ENCODE assay signal across 24 cellular contexts in the genomic region with DNA sequence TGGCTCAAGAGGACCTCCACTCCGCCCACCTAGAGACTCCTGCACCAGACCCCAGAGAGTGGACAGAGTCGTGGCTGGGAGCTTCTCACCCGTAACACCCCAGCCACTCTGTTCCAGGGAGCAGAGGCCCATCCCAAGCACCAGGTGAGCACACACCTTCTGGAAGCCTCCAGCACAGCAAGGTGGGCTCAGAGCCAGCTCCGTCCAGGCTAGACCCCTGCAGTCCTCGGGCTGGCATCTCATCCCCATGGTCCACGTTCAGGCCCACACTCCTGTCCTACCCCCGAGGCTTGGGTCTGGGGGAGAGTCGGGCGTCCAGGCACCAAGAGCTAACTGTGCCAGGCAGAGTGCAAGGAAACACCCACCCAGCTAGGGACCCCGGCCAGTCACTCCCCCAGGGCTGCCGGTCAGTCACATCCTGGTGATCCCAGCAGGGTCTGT. TPM values are rescaled to one million over a fixed set of nuclear protein-coding genes. Genes with fewer than 3 reads are reported as not detected.
DNase-seq lines count a peak whose midpoint lies in the region; ATAC-seq lines count a peak whose summit lies in the region.
"Had no signal": no experiment of that assay in that cellular context is flagged by ENCODE, and none has a peak within 500 bp of the region (broad histone marks: within the 10 kb centered on the region; RNA-seq: fewer than 3 reads in every experiment).

No MANE protein-coding gene starts in this region.

- H2BK12ac ChIP-seq in trophoblast cell (ENCODE audit: low read length) = no peak overlapping the region

- H3K9me3 Mint-ChIP-seq in activated naive CD8-positive, alpha-beta T cell treated with anti-CD3 and anti-CD28 coated beads, Interleukin-2, amount 10 ng/mL, durations not matched to agents 7 days and 5 days = no peaks in the 10 kb centered on the region
- no peaks in the 10 kb centered on the region for H3K9me3 Mint-ChIP-seq in activated naive CD8-positive, alpha-beta T cell treated with anti-CD3 and anti-CD28 coated beads, Interleukin-2, amount 50 U/mL, for 24 hours
- H3K9me3 Mint-ChIP-seq: activated naive CD8-positive, alpha-beta T cell treated with anti-CD3 and anti-CD28 coated beads for 36 hours; CD4-positive, alpha-beta T cell; GM23338; stimulated activated naive B cell treated with anti-CD40 and anti-IgM and Interleukin-4, amounts not matched to agents 10 μg/mL and 1 μg/mL and 100 μg/mL, for 72 hours; T-helper 2 cell treated with Interferon-gamma antibody and Interleukin-4, amounts not matched to agents 5 μg/mL and 100 μg/mL, for 36 hours had no signal

- peaks cover 4% of the 10 kb centered on the region for H3K9me3 ChIP-seq in trophoblast cell (ENCODE audit: insufficient read depth, low read depth, low read length)

- no peak overlapping the region for H3K14ac ChIP-seq in trophoblast cell (ENCODE audit: low read length)

- H3K23ac ChIP-seq in trophoblast cell (ENCODE audit: low read length) = no peak overlapping the region

- peak overlapping the region; percentile 51 for H3K27ac ChIP-seq in substantia nigra (ENCODE audit: low read depth, low read length, poor library complexity, severe bottlenecking)
- no peak overlapping the region for H3K27ac ChIP-seq in trophoblast cell (ENCODE audit: low read depth, low read length)
- H3K27ac ChIP-seq: 22Rv1 had no signal

- no peak overlapping the region for H3K18ac ChIP-seq in trophoblast cell (ENCODE audit: low read length)

- H3K9ac ChIP-seq in trophoblast cell (ENCODE audit: low read length) = no peak overlapping the region

- POLR2A ChIA-PET in activated naive CD8-positive, alpha-beta T cell treated with anti-CD3 and anti-CD28 coated beads, Interleukin-2, amount 10 ng/mL, durations not matched to agents 7 days and 5 days (lab: Charles Lee) = no interaction called here

- H3K36me3 ChIP-seq in trophoblast cell (ENCODE audit: control insufficient read depth in 1 of 2, insufficient read depth in 2 of 2, low read length in 2 of 2) = peaks cover 14 to 15% of the 10 kb centered on the region in 2 experiments

- no peak overlapping the region for H3K4me3 ChIP-seq in trophoblast cell (ENCODE audit: low read depth, low read length)
- H3K4me3 ChIP-seq: GM12878, GM23338 had no signal

- no peaks in the 10 kb centered on the region for H3K27me3 Mint-ChIP-seq in activated naive CD8-positive, alpha-beta T cell treated with anti-CD3 and anti-CD28 coated beads, Interleukin-2, amount 10 ng/mL, durations not matched to agents 7 days and 5 days
- no peaks in the 10 kb centered on the region for H3K27me3 Mint-ChIP-seq in activated naive CD8-positive, alpha-beta T cell treated with anti-CD3 and anti-CD28 coated beads, Interleukin-2, amount 50 U/mL, for 24 hours
- H3K27me3 Mint-ChIP-seq: activated CD4-positive, alpha-beta T cell treated with anti-CD3 and anti-CD28 coated beads for 36 hours; activated naive CD8-positive, alpha-beta T cell treated with anti-CD3 and anti-CD28 coated beads for 36 hours; stimulated activated naive B cell treated with anti-CD40 and anti-IgM and Interleukin-4, amounts not matched to agents 10 μg/mL and 1 μg/mL and 100 μg/mL, for 72 hours had no signal

- peak; percentile 21 for DNase-seq in activated naive CD8-positive, alpha-beta T cell treated with anti-CD3 and anti-CD28 coated beads, Interleukin-2, amount 10 ng/mL, durations not matched to agents 7 days and 5 days
- no peak for DNase-seq in activated naive CD8-positive, alpha-beta T cell treated with anti-CD3 and anti-CD28 coated beads, Interleukin-2, amount 50 U/mL, for 24 hours
- DNase-seq in left cardiac atrium = peak; percentile 20
- peak; percentile 88 for DNase-seq in mesenteric fat pad (ENCODE audit: low spot score)
- DNase-seq in substantia nigra (lab: John Stamatoyannopoulos, UW) = no peak
- no peak for DNase-seq in epidermal melanocyte (ENCODE audit: insufficient read length, low spot score)
- no peak for DNase-seq in trophoblast cell
- DNase-seq: activated CD4-positive, alpha-beta T cell treated with anti-CD3 and anti-CD28 coated beads for 36 hours; activated effector memory CD4-positive, alpha-beta T cell treated with Interleukin-2 at 50 U/mL for 16 hours; activated naive CD8-positive, alpha-beta T cell treated with anti-CD3 and anti-CD28 coated beads for 36 hours; activated T-cell treated with anti-CD3 and anti-CD28 coated beads for 4 hours; CD4-positive, alpha-beta T cell; EL; NCI-H510A; retina; stimulated activated CD4-positive, alpha-beta T cell treated with anti-CD3 and anti-CD28 coated beads, Interleukin-12 subunit alpha, Interleukin-12 subunit beta, amount 100 ng/mL, for 4 hours; stimulated activated CD4-positive, alpha-beta T cell treated with anti-CD3 and anti-CD28 coated beads, Interleukin-4, amount 100 ng/mL, for 4 hours; stimulated activated naive B cell treated with anti-CD40 and anti-IgM and Interleukin-4, amounts not matched to agents 10 μg/mL and 1 μg/mL and 100 μg/mL, for 72 hours had no signal

- H3K4me2 ChIP-seq in trophoblast cell (ENCODE audit: low read length) = no peak overlapping the region
- H3K4me2 ChIP-seq: GM23338 had no signal

- no peak overlapping the region for H4K8ac ChIP-seq in trophoblast cell (ENCODE audit: low read depth, low read length)

- H3K4me1 Mint-ChIP-seq in activated naive CD8-positive, alpha-beta T cell treated with anti-CD3 and anti-CD28 coated beads, Interleukin-2, amount 10 ng/mL, durations not matched to agents 7 days and 5 days = no peaks in the 10 kb centered on the region
- H3K4me1 Mint-ChIP-seq in activated naive CD8-positive, alpha-beta T cell treated with anti-CD3 and anti-CD28 coated beads, Interleukin-2, amount 50 U/mL, for 24 hours = no peaks in the 10 kb centered on the region
- H3K4me1 Mint-ChIP-seq: activated CD4-positive, alpha-beta T cell treated with anti-CD3 and anti-CD28 coated beads for 36 hours; activated naive CD8-positive, alpha-beta T cell treated with anti-CD3 and anti-CD28 coated beads for 36 hours; stimulated activated naive B cell treated with anti-CD40 and anti-IgM and Interleukin-4, amounts not matched to agents 10 μg/mL and 1 μg/mL and 100 μg/mL, for 72 hours had no signal

- H3K36me3 Mint-ChIP-seq in activated naive CD8-positive, alpha-beta T cell treated with anti-CD3 and anti-CD28 coated beads, Interleukin-2, amount 10 ng/mL, durations not matched to agents 7 days and 5 days = no peaks in the 10 kb centered on the region
- peaks cover 6% of the 10 kb centered on the region for H3K36me3 Mint-ChIP-seq in activated naive CD8-positive, alpha-beta T cell treated with anti-CD3 and anti-CD28 coated beads, Interleukin-2, amount 50 U/mL, for 24 hours (ENCODE audit: low read depth)
- H3K36me3 Mint-ChIP-seq: activated naive CD8-positive, alpha-beta T cell treated with anti-CD3 and anti-CD28 coated beads for 36 hours had no signal

- no peak overlapping the region for H3K27ac Mint-ChIP-seq in activated naive CD8-positive, alpha-beta T cell treated with anti-CD3 and anti-CD28 coated beads, Interleukin-2, amount 10 ng/mL, durations not matched to agents 7 days and 5 days
- H3K27ac Mint-ChIP-seq in activated naive CD8-positive, alpha-beta T cell treated with anti-CD3 and anti-CD28 coated beads, Interleukin-2, amount 50 U/mL, for 24 hours = no peak overlapping the region
- H3K27ac Mint-ChIP-seq: activated CD4-positive, alpha-beta T cell treated with anti-CD3 and anti-CD28 coated beads for 36 hours; activated naive CD8-positive, alpha-beta T cell treated with anti-CD3 and anti-CD28 coated beads for 36 hours; CD4-positive, alpha-beta T cell; stimulated activated naive B cell treated with anti-CD40 and anti-IgM and Interleukin-4, amounts not matched to agents 10 μg/mL and 1 μg/mL and 100 μg/mL, for 72 hours; T-helper 2 cell treated with Interferon-gamma antibody and Interleukin-4, amounts not matched to agents 5 μg/mL and 100 μg/mL, for 36 hours had no signal

- H2BK5ac ChIP-seq in trophoblast cell (ENCODE audit: low read depth, low read length, poor library complexity) = no peak overlapping the region

- no peak overlapping the region for H3K4me3 Mint-ChIP-seq in activated naive CD8-positive, alpha-beta T cell treated with anti-CD3 and anti-CD28 coated beads, Interleukin-2, amount 10 ng/mL, durations not matched to agents 7 days and 5 days
- no peak overlapping the region for H3K4me3 Mint-ChIP-seq in activated naive CD8-positive, alpha-beta T cell treated with anti-CD3 and anti-CD28 coated beads, Interleukin-2, amount 50 U/mL, for 24 hours
- H3K4me3 Mint-ChIP-seq: activated CD4-positive, alpha-beta T cell treated with anti-CD3 and anti-CD28 coated beads for 36 hours; activated naive CD8-positive, alpha-beta T cell treated with anti-CD3 and anti-CD28 coated beads for 36 hours; CD4-positive, alpha-beta T cell; GM23338; stimulated activated naive B cell treated with anti-CD40 and anti-IgM and Interleukin-4, amounts not matched to agents 10 μg/mL and 1 μg/mL and 100 μg/mL, for 72 hours; T-helper 2 cell treated with Interferon-gamma antibody and Interleukin-4, amounts not matched to agents 5 μg/mL and 100 μg/mL, for 36 hours had no signal

- H4K91ac ChIP-seq in trophoblast cell (ENCODE audit: low read depth, low read length) = no peak overlapping the region

- H3K4ac ChIP-seq in trophoblast cell (ENCODE audit: low read depth, low read length) = no peak overlapping the region

- peaks cover 7% of the 10 kb centered on the region for H3K79me1 ChIP-seq in trophoblast cell (ENCODE audit: low read length)

- no peak overlapping the region for H2AFZ ChIP-seq in trophoblast cell (ENCODE audit: insufficient read depth, low read length, poor library complexity)
- H2AFZ ChIP-seq: GM23338 had no signal

- H3K4me1 ChIP-seq in trophoblast cell (ENCODE audit: control insufficient read depth in 1 of 2, insufficient read depth in 2 of 2, low read length in 2 of 2) = peaks cover 15 to 19% of the 10 kb centered on the region in 2 experiments

- intact Hi-C loops in left cardiac atrium (cut with DNase I) = no loop called here

- no CpG with 5 or more reads among the region's 11 CpGs for WGBS in trophoblast cell (ENCODE audit: extremely low coverage, insufficient coverage, insufficient read length)

- no peaks in the 10 kb centered on the region for H3K27me3 ChIP-seq in trophoblast cell (ENCODE audit: insufficient read depth, low read length)

- no peak for ATAC-seq in activated naive CD8-positive, alpha-beta T cell treated with anti-CD3 and anti-CD28 coated beads, Interleukin-2, amount 10 ng/mL, durations not matched to agents 7 days and 5 days (ENCODE audit: low read depth)
- no peak for ATAC-seq in activated naive CD8-positive, alpha-beta T cell treated with anti-CD3 and anti-CD28 coated beads, Interleukin-2, amount 50 U/mL, for 24 hours
- ATAC-seq in left cardiac atrium = no peak
- no peak for ATAC-seq in GM19324 (IDR thresholded peaks at IDR 0.05; ENCODE audit: low FRiP score, unreplicated experiment)
- ATAC-seq: activated CD4-positive, alpha-beta T cell treated with anti-CD3 and anti-CD28 coated beads for 36 hours; GM12878; GM23338; stimulated activated naive B cell treated with anti-CD40 and anti-IgM and Interleukin-4, amounts not matched to agents 10 μg/mL and 1 μg/mL and 100 μg/mL, for 72 hours had no signal

- no peak overlapping the region for H2BK120ac ChIP-seq in trophoblast cell (ENCODE audit: insufficient read depth, low read length, poor library complexity)

- H3K79me2 ChIP-seq in trophoblast cell (ENCODE audit: control insufficient read depth, insufficient read depth, low read length, poor library complexity) = no peaks in the 10 kb centered on the region

- H4K12ac ChIP-seq in trophoblast cell (ENCODE audit: low read depth, low read length) = no peak overlapping the region

- H2AK5ac ChIP-seq in trophoblast cell (ENCODE audit: low read length) = no peak overlapping the region

RNA-seq across cellular contexts. Expression of a gene that starts 13.2 kb away (rescaled TPM):
- total RNA-seq in activated naive CD8-positive, alpha-beta T cell treated with anti-CD3 and anti-CD28 coated beads, Interleukin-2, amount 10 ng/mL, durations not matched to agents 7 days and 5 days = under 1 TPM; 0.23 to 0.53 TPM
- total RNA-seq in left cardiac atrium (10 to 100 TPM; 27.5 to 33.9 TPM), mesenteric fat pad (19.7 TPM)
- polyA plus RNA-seq in trophoblast cell (2013) = 9.7 and 10.6 TPM in 2 replicates
- total RNA-seq: OCI-LY7 had no signal

Comparison
In these comparisons a context has a peak if more than half of its experiments do, and no peak if none do; other contexts are left out.
1. DNase-seq: peak in activated naive CD8-positive, alpha-beta T cell treated with anti-CD3 and anti-CD28 coated beads, Interleukin-2, amount 10 ng/mL, durations not matched to agents 7 days and 5 days (single experiment), left cardiac atrium (single experiment) and mesenteric fat pad (single experiment); none in activated naive CD8-positive, alpha-beta T cell treated with anti-CD3 and anti-CD28 coated beads, Interleukin-2, amount 50 U/mL, for 24 hours (single experiment), substantia nigra (0 of 49), epidermal melanocyte (single experiment) and trophoblast cell (0 of 2).
2. RNA of a gene that starts 13.2 kb away (total RNA-seq): 27.5 to 33.9 TPM in left cardiac atrium and 19.7 TPM in mesenteric fat pad (single experiment); 0.23 to 0.53 TPM in activated naive CD8-positive, alpha-beta T cell treated with anti-CD3 and anti-CD28 coated beads, Interleukin-2, amount 10 ng/mL, durations not matched to agents 7 days and 5 days; every median in the first group is over 10 times any median in the second.